16 cellular contexts compared by ENCODE assay signal in genomic region chr1:77498918-77499317, GRCh38.
"Had no signal": no experiment of that assay in that cellular context is flagged by ENCODE, and none has a peak within 500 bp of the region (broad histone marks: within the 10 kb centered on the region; RNA-seq: fewer than 3 reads in every experiment).

No MANE protein-coding gene starts in this region.

- H3K27ac Mint-ChIP-seq: activated naive CD4-positive, alpha-beta T cell treated with anti-CD3 and anti-CD28 coated beads, Interleukin-2, amount 50 U/mL, for 24 hours; endodermal cell; memory B cell; natural killer cell treated with Interleukin-12 subunit alpha and Interleukin-12 subunit beta and Interleukin-15 and Interleukin-18, amount 100 ng/mL, for 72 hours had no signal

- H3K4me3 ChIP-seq: left lung, sigmoid colon, thyroid gland had no signal

- H3K4me3 Mint-ChIP-seq: activated naive CD4-positive, alpha-beta T cell treated with anti-CD3 and anti-CD28 coated beads, Interleukin-2, amount 50 U/mL, for 24 hours; endodermal cell; memory B cell; natural killer cell treated with Interleukin-12 subunit alpha and Interleukin-12 subunit beta and Interleukin-15 and Interleukin-18, amount 100 ng/mL, for 72 hours had no signal

- H3K4me1 ChIP-seq: left lung, sigmoid colon, thyroid gland had no signal

- H3K27ac ChIP-seq: left lung, neutrophil, sigmoid colon, thyroid gland, WERI-Rb-1 had no signal

- H3K36me3 Mint-ChIP-seq: memory B cell had no signal

- FAIRE-seq: colon had no signal

- H3K9me3 ChIP-seq: neutrophil, sigmoid colon, thyroid gland had no signal

- DNase-seq: activated CD4-positive, alpha-beta T cell treated with anti-CD3 and anti-CD28 coated beads for 1 hour; activated gamma-delta T cell; endodermal cell; foreskin melanocyte; head of caudate nucleus; left lung; sigmoid colon; stimulated activated naive CD4-positive, alpha-beta T cell; SW 1271; thyroid gland; WERI-Rb-1 had no signal

- H3K27me3 Mint-ChIP-seq: activated naive CD4-positive, alpha-beta T cell treated with anti-CD3 and anti-CD28 coated beads, Interleukin-2, amount 50 U/mL, for 24 hours; natural killer cell treated with Interleukin-12 subunit alpha and Interleukin-12 subunit beta and Interleukin-15 and Interleukin-18, amount 100 ng/mL, for 72 hours had no signal

- ATAC-seq: left lung had no signal

- H3K27me3 ChIP-seq: left lung, neutrophil, sigmoid colon, thyroid gland had no signal

- H3K4me1 Mint-ChIP-seq: endodermal cell, memory B cell had no signal

- H3K36me3 ChIP-seq: left lung, neutrophil, sigmoid colon, thyroid gland, WERI-Rb-1 had no signal
